ENCODE assay signal across 11 cellular contexts in the genomic region with DNA sequence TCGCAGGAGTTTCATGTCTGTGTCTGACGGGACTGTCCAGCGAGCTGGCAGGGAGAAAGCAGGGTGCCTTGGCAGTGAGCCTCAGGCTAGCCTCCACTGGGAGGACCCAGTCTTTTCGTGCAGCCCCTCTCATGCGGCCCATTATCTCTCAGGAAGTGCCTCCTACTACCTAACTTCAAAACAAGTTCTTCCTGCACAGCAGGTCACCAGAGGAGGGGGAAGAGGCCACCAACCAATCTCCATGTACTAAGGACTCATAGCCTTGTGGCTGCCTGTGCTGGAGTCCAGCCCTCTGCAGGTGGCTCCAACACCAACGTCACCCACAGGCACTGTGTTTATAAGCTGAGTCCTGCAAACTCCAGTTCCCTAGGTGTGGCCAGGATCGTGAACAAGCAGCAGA. TPM values are rescaled to one million over a fixed set of nuclear protein-coding genes. Genes with fewer than 3 reads are reported as not detected.
A peak's percentile ranks its signal among the peaks of the same experiment; 100 is the strongest.
DNase-seq lines count a peak whose midpoint lies in the region; ATAC-seq and TF ChIP-seq lines count a peak whose summit lies in the region.
"Had no signal": no experiment of that assay in that cellular context is flagged by ENCODE, and none has a peak within 500 bp of the region (broad histone marks: within the 10 kb centered on the region; RNA-seq: fewer than 3 reads in every experiment).

No MANE protein-coding gene starts in this region.

- no peaks in the 10 kb centered on the region for H3K36me3 ChIP-seq in H7 (replicated peaks; ENCODE audit: control insufficient read depth, insufficient read depth, low read length)
- H3K36me3 ChIP-seq in PC-9 (ENCODE audit: low read depth) = no peaks in the 10 kb centered on the region
- H3K36me3 ChIP-seq in effector memory CD4-positive, alpha-beta T cell (ENCODE audit: control insufficient read depth, insufficient read depth, low read length) = no peaks in the 10 kb centered on the region
- H3K36me3 ChIP-seq in prostate gland = no peaks in the 10 kb centered on the region

- TF ChIP-seq POLR2A in prostate gland (IDR thresholded peaks at IDR 0.05) = no peak

- H3K27ac ChIP-seq in PC-9 (peak overlapping the region; percentile 56), prostate gland (peak overlapping the region; percentile 83 to 84)
- H3K27ac ChIP-seq in effector memory CD4-positive, alpha-beta T cell (ENCODE audit: insufficient read depth, low read length, poor library complexity, severe bottlenecking) = peak overlapping the region; percentile 23
- H3K27ac ChIP-seq: KMS-11 had no signal

- ATAC-seq in GM19324 (IDR thresholded peaks at IDR 0.05; ENCODE audit: low FRiP score, unreplicated experiment) = no peak

- H2AFZ ChIP-seq in PC-9 = no peak overlapping the region; the same call in 1 of the 2 replicates

- intact Hi-C loops in PC-9 (cut with micrococcal nuclease; ENCODE audit: unreplicated experiment) (loop anchor here (1.0 to 2.0 kb wide), 3 partner anchors 17 to 62 kb away; no protein-coding TSS in a partner anchor), prostate gland (cut with DNase I) (no loop called here)

- H4K20me1 ChIP-seq in PC-9 (ENCODE audit: insufficient read depth) = no peaks in the 10 kb centered on the region

- H3K27me3 ChIP-seq in H7 (ENCODE audit: control insufficient read depth, insufficient read depth, low read length) = peaks cover 10% of the 10 kb centered on the region
- H3K27me3 ChIP-seq in PC-9 (ENCODE audit: insufficient read depth, low read depth) = no peaks in the 10 kb centered on the region
- no peaks in the 10 kb centered on the region for H3K27me3 ChIP-seq in effector memory CD4-positive, alpha-beta T cell (replicated peaks; ENCODE audit: control insufficient read depth, insufficient read depth, low read length, poor library complexity, severe bottlenecking)
- H3K27me3 ChIP-seq in prostate gland (replicated peaks; ENCODE audit: insufficient read depth) = no peaks in the 10 kb centered on the region

- H3K9me2 ChIP-seq in PC-9 (ENCODE audit: insufficient read depth) = no peaks in the 10 kb centered on the region

- no peaks in the 10 kb centered on the region for H3K9me3 ChIP-seq in PC-9 (ENCODE audit: insufficient read depth, low read depth)
- H3K9me3 ChIP-seq in effector memory CD4-positive, alpha-beta T cell (ENCODE audit: control insufficient read depth, low read length) = no peaks in the 10 kb centered on the region
- no peaks in the 10 kb centered on the region for H3K9me3 ChIP-seq in prostate gland

- no peak; the same call in 1 of the 2 replicates for TF ChIP-seq CTCF in PC-9 (conservative IDR thresholded peaks at IDR 0.05)
- peak in 2 of 4 experiments; percentile 18 to 46 for TF ChIP-seq CTCF in prostate gland (IDR thresholded peaks at IDR 0.05)

- H3K4me3 ChIP-seq in H7 (ENCODE audit: insufficient read depth, low read depth, low read length) (no peak overlapping the region), PC-9 (peak overlapping the region; percentile 37; the same call in 1 of the 2 replicates), prostate gland (no peak overlapping the region)
- no peak overlapping the region for H3K4me3 ChIP-seq in effector memory CD4-positive, alpha-beta T cell (ENCODE audit: insufficient read depth, low read depth, low read length, poor library complexity, severe bottlenecking)

- peak overlapping the region; percentile 65 for H3K4me2 ChIP-seq in PC-9
- H3K4me2 ChIP-seq: KMS-11 had no signal

- H3K79me2 ChIP-seq in PC-9 (ENCODE audit: low read depth) = peaks cover 13% of the 10 kb centered on the region

- POLR2A ChIA-PET in PC-9 (lab: Charles Lee; ENCODE audit: unreplicated experiment) = interaction anchor here (0.6 to 0.7 kb wide), 2 partner anchors 13 to 42 kb away, joined by 5 to 13 read pairs; no protein-coding TSS in a partner anchor

- DNase-seq in H7 = peak; percentile 56
- DNase-seq in PC-9 = peak; percentile 75 to 92
- no peak for DNase-seq in effector memory CD4-positive, alpha-beta T cell
- peak; percentile 83 for DNase-seq in prostate gland (ENCODE audit: low spot score)
- no peak for DNase-seq in SKM-1 (lab: John Stamatoyannopoulos, UW; ENCODE audit: unreplicated experiment)
- DNase-seq in UCSD-AML1 (lab: John Stamatoyannopoulos, UW; ENCODE audit: unreplicated experiment) = no peak
- no peak for DNase-seq in activated gamma-delta T cell treated with Interleukin-2 at 50 U/mL for 16 hours
- DNase-seq: NCI-H526; stimulated activated CD4-positive, alpha-beta T cell treated with anti-CD3 and anti-CD28 coated beads, Interleukin-15, amount 100 ng/mL, for 24 hours had no signal

- CTCF ChIA-PET in PC-9 (lab: Charles Lee) = interaction anchor here (0.5 to 0.7 kb wide), 5 partner anchors 17 to 1366 kb away, joined by 4 to 11 read pairs (median 6); no protein-coding TSS in a partner anchor

- H3K4me1 ChIP-seq in PC-9 (replicated peaks; ENCODE audit: insufficient read depth) = peaks cover 35% of the 10 kb centered on the region
- H3K4me1 ChIP-seq in effector memory CD4-positive, alpha-beta T cell (ENCODE audit: control insufficient read depth, insufficient read depth, low read length, poor library complexity, severe bottlenecking) = peaks cover 29% of the 10 kb centered on the region
- H3K4me1 ChIP-seq in prostate gland (replicated peaks) = peaks cover 9% of the 10 kb centered on the region

- peaks cover 15% of the 10 kb centered on the region for H3F3A ChIP-seq in PC-9 (ENCODE audit: insufficient read depth, low read depth)

- no TSS peak for BruUV-seq in PC-9 (replicated peaks; lab: Mats Ljungman, UMichigan)

- 24% methylated on average over 7 of the region's 7 CpGs for WGBS in prostate gland

RNA-seq across cellular contexts. Expression of a gene that starts 4.8 kb away (rescaled TPM):
- total RNA-seq in H7 (2014; rRNA removed; shearing (Covaris generic)) = 1.9 and 2.2 TPM in 2 replicates
- total RNA-seq in PC-9 (2021) (19.7 and 23.9 TPM in 2 replicates), prostate gland (100 to 1,000 TPM in 1 of 2 donors, 10 to 100 TPM in 1; 98.5 to 226 TPM)

Comparison
In these comparisons a context has a peak if more than half of its experiments do, and no peak if none do; other contexts are left out.
1. DNase-seq: peak in H7 (single experiment), PC-9 (2 of 2) and prostate gland (single experiment); none in effector memory CD4-positive, alpha-beta T cell (0 of 3), SKM-1 (single experiment), UCSD-AML1 (single experiment) and activated gamma-delta T cell treated with Interleukin-2 at 50 U/mL for 16 hours (single experiment).
2. H3K27ac ChIP-seq: peak in every context shown above with its lines; median percentile 84 in prostate gland; 56 in PC-9; 23 in effector memory CD4-positive, alpha-beta T cell.